In genomic region chr4:165493359-165493758, GRCh38 we compare ENCODE assay signal across 8 cellular contexts.
A peak's percentile ranks its signal among the peaks of the same experiment; 100 is the strongest.
DNase-seq lines count a peak whose midpoint lies in the region; ATAC-seq and TF ChIP-seq lines count a peak whose summit lies in the region.

No MANE protein-coding gene starts in this region.

- peak overlapping the region; percentile 40 for H3K4me3 ChIP-seq in SJCRH30
- H3K4me3 ChIP-seq in psoas muscle: no peak overlapping the region

- no peaks in the 10 kb centered on the region for H3K36me3 ChIP-seq in SJCRH30
- no peaks in the 10 kb centered on the region for H3K36me3 ChIP-seq in psoas muscle (ENCODE audit: insufficient read depth in 1 of 2, low read depth in 1 of 2)

- intact Hi-C loops in Right ventricle myocardium superior (cut with DNase I) (loop anchor here (5.0 kb wide), 1 partner anchor 599 kb away; no protein-coding TSS in a partner anchor), psoas muscle (cut with DNase I) (loop anchor here in 1 of 2 donors (5.0 kb wide), 1 partner anchor 599 kb away; no protein-coding TSS in a partner anchor)

- no peaks in the 10 kb centered on the region for H3K27me3 ChIP-seq in SJCRH30
- H3K27me3 ChIP-seq in psoas muscle (ENCODE audit: insufficient read depth in 3 of 3, low read length in 2 of 3): no peaks in the 10 kb centered on the region

- H3K4me1 ChIP-seq in SJCRH30 (no peaks in the 10 kb centered on the region), psoas muscle (no peaks in the 10 kb centered on the region)

- peak; percentile 67 for TF ChIP-seq CTCF in AG09319 (IDR thresholded peaks at IDR 0.05; ENCODE audit: low read depth, low read length)
- peak; percentile 60 for TF ChIP-seq CTCF in psoas muscle (IDR thresholded peaks at IDR 0.05)

- H3K27ac ChIP-seq in SJCRH30 (no peak overlapping the region), psoas muscle (no peak overlapping the region)

- DNase-seq in AG09319 (ENCODE audit: extremely low read depth, low read depth) (no peak), SJCRH30 (peak; percentile 71 to 82), Right ventricle myocardium superior (peak; percentile 81), psoas muscle (peak; percentile 65 to 78), NCI-H1436 (lab: John Stamatoyannopoulos, UW) (no peak)
- DNase-seq in activated naive CD4-positive, alpha-beta T cell (lab: John Stamatoyannopoulos, UW): peak in 3 of 4 experiments; percentile 34 to 50 (median 36)

- peak; percentile 93 for ATAC-seq in GM19025 (IDR thresholded peaks at IDR 0.05; ENCODE audit: low read depth, unreplicated experiment)
- ATAC-seq in HG03280 (IDR thresholded peaks at IDR 0.05; ENCODE audit: unreplicated experiment): peak; percentile 82
- ATAC-seq in Right ventricle myocardium superior (ENCODE audit: poor library complexity): peak; percentile 96
- ATAC-seq in psoas muscle: peak; percentile 54 to 89 (median 78)

- WGBS in psoas muscle, 3 donors: 7 to 10% (median 7%) methylated on average over 18 of the region's 18 CpGs

- H3K9me3 ChIP-seq in SJCRH30 (replicated peaks) (no peaks in the 10 kb centered on the region), psoas muscle (no peaks in the 10 kb centered on the region)

Comparison
In these comparisons a context has a peak if more than half of its experiments do, and no peak if none do; other contexts are left out.
1. DNase-seq: peak in SJCRH30 (2 of 2), activated naive CD4-positive, alpha-beta T cell (3 of 4), Right ventricle myocardium superior (single experiment) and psoas muscle (2 of 2); none in AG09319 (single experiment) and NCI-H1436 (single experiment).
2. Peak in every context shown above with its lines, with median percentiles within 50 percentile points of each other: ATAC-seq.